24 cellular contexts compared by ENCODE assay signal in the genomic region with DNA sequence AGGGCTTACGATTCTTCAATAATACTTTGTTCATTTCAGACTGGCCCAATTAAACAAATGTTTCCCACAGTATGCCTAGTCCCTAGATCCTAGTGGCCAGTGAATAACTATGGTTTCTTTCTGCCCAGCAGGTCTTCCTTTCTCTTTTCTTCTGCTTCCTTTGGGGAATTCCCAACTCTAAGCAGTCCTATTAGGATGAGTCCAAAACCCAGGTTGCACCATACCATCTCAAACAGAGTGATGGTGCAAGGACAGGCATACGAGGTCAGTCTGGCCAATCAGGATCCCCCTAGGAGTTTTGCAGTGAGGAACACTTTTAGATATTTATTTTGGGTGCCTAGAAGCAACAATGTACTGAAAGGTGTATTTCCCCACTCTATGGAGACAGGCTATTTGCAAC. TPM values are rescaled to one million over a fixed set of nuclear protein-coding genes. Genes with fewer than 3 reads are reported as not detected.
A peak's percentile ranks its signal among the peaks of the same experiment; 100 is the strongest.
DNase-seq lines count a peak whose midpoint lies in the region; ATAC-seq, FAIRE-seq and TF ChIP-seq lines count a peak whose summit lies in the region.
"Had no signal": no experiment of that assay in that cellular context is flagged by ENCODE, and none has a peak within 500 bp of the region (broad histone marks: within the 10 kb centered on the region; RNA-seq: fewer than 3 reads in every experiment).

No MANE protein-coding gene starts in this region.

- in situ Hi-C loops in Panc1 (cut with HindIII; ENCODE audit: low pct_unique_long_range_greater_than_20kb, low sequenced_read_pairs) = no loop called here

- DNase-seq in A549 (ENCODE audit: low read depth in 1 of 2, low spot score in 1 of 2) (no peak), Panc1 (ENCODE audit: low read depth, low spot score) (no peak), left lobe of liver (ENCODE audit: low spot score) (peak; percentile 68), NCI-H1436 (lab: John Stamatoyannopoulos, UW) (no peak), NCI-H82 treated with DMSO at 0.1 percent for 48 hours (lab: John Stamatoyannopoulos, UW; ENCODE audit: unreplicated experiment) (no peak)
- DNase-seq: AML-193; Caco-2; CD4-positive, alpha-beta memory T cell; DMS79; GF-D8; H9; Kasumi-1; NCI-H1105 treated with DMSO at 0.1 percent for 48 hours; NCI-H2029; NCI-H446; NCI-H524 treated with DMSO at 0.1 percent for 48 hours; NCI-H774; NK-92 treated with Interleukin-12 subunit alpha and Interleukin-12 subunit beta, amount 100 ng/mL, for 24 hours; PC-3; Right ventricle myocardium superior had no signal

- POLR2A ChIA-PET in A549 (lab: Yijun Ruan, JAX) (no interaction called here), Panc1 (lab: Charles Lee) (no interaction called here)

- no peak for FAIRE-seq in A549 (lab: Jason Lieb, UNC)
- FAIRE-seq: K562 had no signal

- intact Hi-C loops in Panc1 (cut with micrococcal nuclease; ENCODE audit: unreplicated experiment) = no loop called here

- no peak for ATAC-seq in A549
- no peak for ATAC-seq in Panc1
- peak; percentile 83 for ATAC-seq in left lobe of liver
- ATAC-seq in GM21786 (IDR thresholded peaks at IDR 0.05; ENCODE audit: unreplicated experiment) = no peak
- ATAC-seq: K562, PC-3 had no signal

- H3K27me3 ChIP-seq in Panc1 (ENCODE audit: control insufficient read depth, insufficient read depth, low read length) = no peaks in the 10 kb centered on the region
- H3K27me3 ChIP-seq in subcutaneous abdominal adipose tissue (ENCODE audit: control insufficient read depth in 5 of 5, insufficient read depth in 4 of 5, low read length in 5 of 5) = no peaks in the 10 kb centered on the region
- H3K27me3 ChIP-seq: SJSA1 had no signal

- H3K4me2 ChIP-seq in A549 = no peak overlapping the region

- TF ChIP-seq EP300 in A549 (IDR thresholded peaks at IDR 0.05) = no peak

- TF ChIP-seq CTCF in A549 (IDR thresholded peaks at IDR 0.05) (no peak), Panc1 (IDR thresholded peaks at IDR 0.05) (no peak)

- H3K36me3 ChIP-seq in Panc1 (ENCODE audit: control insufficient read depth, insufficient read depth, low read length) (no peaks in the 10 kb centered on the region), subcutaneous abdominal adipose tissue (ENCODE audit: control insufficient read depth in 5 of 5, insufficient read depth in 5 of 5, low read length in 5 of 5) (no peaks in the 10 kb centered on the region)
- H3K36me3 ChIP-seq: SJSA1 had no signal

- H3K9me3 ChIP-seq in A549 (no peaks in the 10 kb centered on the region), Panc1 (ENCODE audit: control insufficient read depth, insufficient read depth, low read depth, low read length) (no peaks in the 10 kb centered on the region), subcutaneous abdominal adipose tissue (ENCODE audit: control insufficient read depth in 5 of 5, low read length in 5 of 5) (no peaks in the 10 kb centered on the region)
- H3K9me3 ChIP-seq: Caco-2, SJSA1 had no signal

- H3K4me1 ChIP-seq in A549 (peaks cover 85% of the 10 kb centered on the region), Panc1 (ENCODE audit: control insufficient read depth, insufficient read depth, low read length) (peaks cover 25% of the 10 kb centered on the region), subcutaneous abdominal adipose tissue (ENCODE audit: control insufficient read depth in 5 of 5, insufficient read depth in 5 of 5, low read length in 5 of 5) (peaks cover 0 to 30% (median 13%) of the 10 kb centered on the region in 5 donors)
- H3K4me1 ChIP-seq: SJSA1 had no signal

- 57% methylated on average over 2 of the region's 2 CpGs for WGBS in A549 (ENCODE audit: missing lambda C conversion rate)

- H3K27ac ChIP-seq in A549 = peak overlapping the region; percentile 36 to 69; a peak in 5 of 6 replicates
- 0 out of 2 replicates have a peak overlapping the region, but pooled peaks have one; percentile 24 for H3K27ac ChIP-seq in Panc1 (ENCODE audit: low read length)
- peak overlapping the region; percentile 39 for H3K27ac ChIP-seq in subcutaneous abdominal adipose tissue (ENCODE audit: low read depth, low read length)
- H3K27ac ChIP-seq: SJSA1 had no signal

- no peak overlapping the region for H3K4me3 ChIP-seq in A549
- H3K4me3 ChIP-seq in Panc1 (ENCODE audit: low read depth in 2 of 2, low read length in 2 of 2) = no peak overlapping the region
- H3K4me3 ChIP-seq in subcutaneous abdominal adipose tissue (ENCODE audit: low read depth in 1 of 5, low read length in 5 of 5) = no peak overlapping the region
- H3K4me3 ChIP-seq: K562, SJSA1 had no signal

- no TSS peak for BruUV-seq in Panc1 (replicated peaks; lab: Mats Ljungman, UMichigan)

- no peak overlapping the region for H3K9ac ChIP-seq in subcutaneous abdominal adipose tissue (ENCODE audit: low read length in 5 of 5)

- no peak for TF ChIP-seq POLR2A in A549 (IDR thresholded peaks at IDR 0.05; ENCODE audit: low read length)

- TF ChIP-seq RAD21 in A549 (conservative IDR thresholded peaks at IDR 0.05 in 1 of 2, IDR thresholded peaks at IDR 0.05 in 1 of 2) = no peak

- CTCF ChIA-PET in A549 (lab: Yijun Ruan, JAX) = interaction anchor here (1.0 to 1.7 kb wide), 3 partner anchors 9 to 21 kb away, joined by 4 to 7 read pairs (median 6); no protein-coding TSS in a partner anchor
- CTCF ChIA-PET in Panc1 (lab: Charles Lee) = no interaction called here

TF ChIP-seq in A549, 52 proteins besides CTCF, POLR2A, EP300 and RAD21:
- TF ChIP-seq CBX2 (IDR thresholded peaks at IDR 0.05; ENCODE audit: borderline replicate concordance, low read depth) (no peak), EHMT2 (IDR thresholded peaks at IDR 0.05; ENCODE audit: low read depth) (no peak), ZC3H11A (IDR thresholded peaks at IDR 0.05) (no peak), FOSL2 (IDR thresholded peaks at IDR 0.05) (no peak), FOSL2 (CRISPR knock-in tag; IDR thresholded peaks at IDR 0.05) (no peak), JUNB (IDR thresholded peaks at IDR 0.05) (no peak), EHF (CRISPR knock-in tag; IDR thresholded peaks at IDR 0.05) (no peak), ZNF302 (CRISPR knock-in tag; IDR thresholded peaks at IDR 0.05) (no peak), HOXB5 (CRISPR knock-in tag; IDR thresholded peaks at IDR 0.05) (no peak), CHD4 (IDR thresholded peaks at IDR 0.05; ENCODE audit: borderline replicate concordance) (no peak), HOXA7 (CRISPR knock-in tag; IDR thresholded peaks at IDR 0.05) (no peak), POLR2AphosphoS2 (conservative IDR thresholded peaks at IDR 0.05; ENCODE audit: low read length) (no peak)
- TF ChIP-seq, protein P1, sequence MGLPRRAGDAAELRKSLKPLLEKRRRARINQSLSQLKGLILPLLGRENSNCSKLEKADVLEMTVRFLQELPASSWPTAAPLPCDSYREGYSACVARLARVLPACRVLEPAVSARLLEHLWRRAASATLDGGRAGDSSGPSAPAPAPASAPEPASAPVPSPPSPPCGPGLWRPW (IDR thresholded peaks at IDR 0.05) = no peak
- TF ChIP-seq, protein P2, sequence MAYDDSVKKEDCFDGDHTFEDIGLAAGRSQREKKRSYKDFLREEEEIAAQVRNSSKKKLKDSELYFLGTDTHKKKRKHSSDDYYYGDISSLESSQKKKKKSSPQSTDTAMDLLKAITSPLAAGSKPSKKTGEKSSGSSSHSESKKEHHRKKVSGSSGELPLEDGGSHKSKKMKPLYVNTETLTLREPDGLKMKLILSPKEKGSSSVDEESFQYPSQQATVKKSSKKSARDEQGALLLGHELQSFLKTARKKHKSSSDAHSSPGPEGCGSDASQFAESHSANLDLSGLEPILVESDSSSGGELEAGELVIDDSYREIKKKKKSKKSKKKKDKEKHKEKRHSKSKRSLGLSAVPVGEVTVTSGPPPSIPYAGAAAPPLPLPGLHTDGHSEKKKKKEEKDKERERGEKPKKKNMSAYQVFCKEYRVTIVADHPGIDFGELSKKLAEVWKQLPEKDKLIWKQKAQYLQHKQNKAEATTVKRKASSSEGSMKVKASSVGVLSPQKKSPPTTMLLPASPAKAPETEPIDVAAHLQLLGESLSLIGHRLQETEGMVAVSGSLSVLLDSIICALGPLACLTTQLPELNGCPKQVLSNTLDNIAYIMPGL (CRISPR knock-in tag; IDR thresholded peaks at IDR 0.05; ENCODE audit: borderline replicate concordance) = no peak
- TF ChIP-seq, protein P3, sequence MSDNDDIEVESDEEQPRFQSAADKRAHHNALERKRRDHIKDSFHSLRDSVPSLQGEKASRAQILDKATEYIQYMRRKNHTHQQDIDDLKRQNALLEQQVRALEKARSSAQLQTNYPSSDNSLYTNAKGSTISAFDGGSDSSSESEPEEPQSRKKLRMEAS (IDR thresholded peaks at IDR 0.05) = no peak

RNA-seq across cellular contexts. Expression of a gene that starts 41.4 kb away (rescaled TPM):
- 33.1 and 35.9 TPM in 2 replicates for polyA plus RNA-seq in A549 (2011; rRNA removed)
- polyA plus RNA-seq in A549 (2012; cell fraction: cytosol; rRNA removed) = 20.9 and 23.7 TPM in 2 replicates
- polyA plus RNA-seq in A549 (2012; cell fraction: nucleus; rRNA removed) = 12.1 and 13.2 TPM in 2 replicates
- 31.4 to 32.0 TPM (median 31.6 TPM) in 3 replicates for polyA plus RNA-seq in A549 (2017; fragmentation: RNase III; extraction: RNeasy Plus Mini Kit Qiagen cat#74134 plus additional on column Dnase treatment)
- polyA minus RNA-seq in A549 (2011; rRNA and poly(A)+ RNA removed) = 6.8 and 7.7 TPM in 2 replicates
- total RNA-seq in Panc1 (2021; ENCODE audit: unreplicated experiment) = 28.3 TPM
- polyA plus RNA-seq in Panc1 (2012; ENCODE audit: insufficient read length) = 21.2 TPM
- 2.0 TPM for total RNA-seq in left lobe of liver
